8 cellular contexts compared by ENCODE assay signal in genomic region chr6:148758492-148758891, GRCh38. TPM values are rescaled to one million over a fixed set of nuclear protein-coding genes. Genes with fewer than 3 reads are reported as not detected.
DNase-seq lines count a peak whose midpoint lies in the region; ATAC-seq and TF ChIP-seq lines count a peak whose summit lies in the region.

No MANE protein-coding gene starts in this region.

- TF ChIP-seq POLR2A in vagina (IDR thresholded peaks at IDR 0.05) = no peak

- no peaks in the 10 kb centered on the region for H3K9me3 ChIP-seq in vagina

- intact Hi-C loops in vagina (cut with DNase I) = no loop called here

- ATAC-seq in GM21367 (IDR thresholded peaks at IDR 0.05; ENCODE audit: unreplicated experiment) (peak; percentile 80), HG03520 (IDR thresholded peaks at IDR 0.05; ENCODE audit: unreplicated experiment) (peak; percentile 72)

- no peak for TF ChIP-seq CTCF in GM13976 (IDR thresholded peaks at IDR 0.05; ENCODE audit: borderline replicate concordance, control extremely low read depth, extremely low read depth, insufficient read depth, missing control alignments)
- TF ChIP-seq CTCF in vagina (IDR thresholded peaks at IDR 0.05) = no peak

- in situ Hi-C loops in GM13976 (cut with MboI; ENCODE audit: low sequenced_read_pairs, unreplicated experiment) = no loop called here

- H3K27ac ChIP-seq in vagina = no peak overlapping the region

- no peak overlapping the region for H3K4me3 ChIP-seq in vagina

- H3K36me3 ChIP-seq in vagina = no peaks in the 10 kb centered on the region

- H3K4me1 ChIP-seq in vagina = peaks cover 33% of the 10 kb centered on the region

- DNase-seq in GM13976 (ENCODE audit: low spot score) (peak; percentile 68), pons (ENCODE audit: low spot score) (peak; percentile 91), NCI-H1694 treated with DMSO at 0.1 percent for 48 hours (lab: John Stamatoyannopoulos, UW) (no peak), vagina (ENCODE audit: extremely low spot score in 2 of 2) (no peak), SHP77 (lab: John Stamatoyannopoulos, UW) (no peak)
- DNase-seq in activated T-helper 9 cell treated with anti-CD3 and anti-CD28 coated beads, Interleukin-2, amount 50 U/mL, for 16 hours (ENCODE audit: low read depth) = peak; percentile 20

- H3K27me3 ChIP-seq in vagina = no peaks in the 10 kb centered on the region

RNA-seq across cellular contexts. Expression of gene UST, which starts 11.7 kb away (rescaled TPM):
- total RNA-seq in vagina = 14.2 TPM

Comparison
In these comparisons a context has a peak if more than half of its experiments do, and no peak if none do; other contexts are left out.
1. DNase-seq: peak in GM13976 (single experiment), activated T-helper 9 cell treated with anti-CD3 and anti-CD28 coated beads, Interleukin-2, amount 50 U/mL, for 16 hours (single experiment) and pons (single experiment); none in NCI-H1694 treated with DMSO at 0.1 percent for 48 hours (single experiment), vagina (0 of 2) and SHP77 (0 of 2).